17 cellular contexts compared by ENCODE assay signal in genomic region chr6:7246401-7247178, GRCh38.
"Had no signal": no experiment of that assay in that cellular context is flagged by ENCODE, and none has a peak within 500 bp of the region (broad histone marks: within the 10 kb centered on the region; RNA-seq: fewer than 3 reads in every experiment).

No MANE protein-coding gene starts in this region.

- H3K4me3 ChIP-seq: lung, tibial nerve, vagina had no signal

- H3K27me3 Mint-ChIP-seq: activated naive CD8-positive, alpha-beta T cell treated with anti-CD3 and anti-CD28 coated beads, Interleukin-2, amount 10 ng/mL, durations not matched to agents 7 days and 5 days; brain; stimulated activated naive B cell treated with anti-CD40 and anti-IgM and Interleukin-4, amounts not matched to agents 10 μg/mL and 1 μg/mL and 100 μg/mL, for 72 hours; T-cell had no signal

- H3K36me3 Mint-ChIP-seq: brain had no signal

- DNase-seq: activated CD4-positive, CD25-positive, alpha-beta regulatory T cell treated with anti-CD3 and anti-CD28 coated beads, Interleukin-2, amount 50 U/mL, for 72 hours; activated naive CD4-positive, alpha-beta T cell; activated naive CD8-positive, alpha-beta T cell treated with anti-CD3 and anti-CD28 coated beads, Interleukin-2, amount 10 ng/mL, durations not matched to agents 7 days and 5 days; activated T-cell treated with anti-CD3 and anti-CD28 coated beads for 4 hours; cerebellar nuclear complex; hypothalamus; immature natural killer cell; stimulated activated CD4-positive, alpha-beta T cell treated with anti-CD3 and anti-CD28 coated beads, Interleukin-12 subunit alpha, Interleukin-12 subunit beta, amount 100 ng/mL, for 4 hours; stimulated activated naive B cell treated with anti-CD40 and anti-IgM and Interleukin-4, amounts not matched to agents 10 μg/mL and 1 μg/mL and 100 μg/mL, for 72 hours; T-cell; T-helper 9 cell had no signal

- H3K27me3 ChIP-seq: tibial nerve, vagina had no signal

- ATAC-seq: stimulated activated naive B cell treated with anti-CD40 and anti-IgM and Interleukin-4, amounts not matched to agents 10 μg/mL and 1 μg/mL and 100 μg/mL, for 72 hours; T-cell had no signal

- H3K9me3 ChIP-seq: tibial nerve, vagina had no signal

- H3K9me3 Mint-ChIP-seq: activated naive CD8-positive, alpha-beta T cell treated with anti-CD3 and anti-CD28 coated beads, Interleukin-2, amount 10 ng/mL, durations not matched to agents 7 days and 5 days; brain; mesothelial cell of epicardium; neural crest cell; stimulated activated naive B cell treated with anti-CD40 and anti-IgM and Interleukin-4, amounts not matched to agents 10 μg/mL and 1 μg/mL and 100 μg/mL, for 72 hours; T-cell had no signal

- H3K27ac Mint-ChIP-seq: activated naive CD8-positive, alpha-beta T cell treated with anti-CD3 and anti-CD28 coated beads, Interleukin-2, amount 10 ng/mL, durations not matched to agents 7 days and 5 days; brain; immature natural killer cell; mesothelial cell of epicardium; stimulated activated naive B cell treated with anti-CD40 and anti-IgM and Interleukin-4, amounts not matched to agents 10 μg/mL and 1 μg/mL and 100 μg/mL, for 72 hours; T-cell had no signal

- H3K27ac ChIP-seq: tibial nerve, vagina had no signal

- H3K4me3 Mint-ChIP-seq: activated naive CD8-positive, alpha-beta T cell treated with anti-CD3 and anti-CD28 coated beads, Interleukin-2, amount 10 ng/mL, durations not matched to agents 7 days and 5 days; brain; immature natural killer cell; mesothelial cell of epicardium; neural crest cell; stimulated activated naive B cell treated with anti-CD40 and anti-IgM and Interleukin-4, amounts not matched to agents 10 μg/mL and 1 μg/mL and 100 μg/mL, for 72 hours; T-cell had no signal
